Comparison of ENCODE assay signal across 18 cellular contexts in the genomic region with DNA sequence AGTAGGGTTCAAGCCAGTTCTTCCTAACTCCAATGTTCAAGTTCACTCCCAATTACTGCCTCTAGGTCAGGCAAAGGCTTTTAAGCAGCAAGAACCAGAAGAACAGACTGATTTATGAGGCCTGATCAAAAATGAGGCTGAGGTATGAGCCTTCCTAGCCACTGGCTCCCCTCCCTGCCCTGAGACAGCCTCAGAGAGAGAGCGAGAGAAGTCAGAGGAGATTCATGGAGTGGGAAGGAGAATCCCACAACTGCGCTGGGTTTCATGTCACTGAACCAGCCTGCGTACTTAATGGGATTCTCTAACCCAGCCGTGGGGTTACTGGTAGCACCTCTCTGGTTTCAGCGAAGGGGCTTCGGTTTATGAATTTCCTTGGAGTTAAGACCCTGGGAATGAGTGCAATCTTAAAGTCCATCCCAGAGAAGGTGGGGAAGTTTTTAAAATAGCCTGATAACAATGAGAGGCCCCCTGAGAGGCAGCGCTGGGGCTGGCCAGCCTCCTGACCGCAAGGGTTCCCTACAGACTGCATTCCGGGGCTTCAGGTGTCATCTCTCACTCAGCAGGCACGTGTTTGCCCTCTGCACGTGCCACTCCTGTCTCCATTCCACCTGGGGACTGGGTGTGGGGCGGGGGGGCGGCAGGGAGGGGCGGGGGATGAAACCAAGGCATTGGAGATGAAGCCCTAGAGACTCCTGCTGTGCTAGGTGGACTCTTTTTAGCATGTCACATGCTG. TPM values are rescaled to one million over a fixed set of nuclear protein-coding genes. Genes with fewer than 3 reads are reported as not detected.
DNase-seq lines count a peak whose midpoint lies in the region; ATAC-seq and TF ChIP-seq lines count a peak whose summit lies in the region.
"Had no signal": no experiment of that assay in that cellular context is flagged by ENCODE, and none has a peak within 500 bp of the region (broad histone marks: within the 10 kb centered on the region; RNA-seq: fewer than 3 reads in every experiment).

No MANE protein-coding gene starts in this region.

- H3K27ac ChIP-seq in neural progenitor cell (no peak overlapping the region), WERI-Rb-1 (no peak overlapping the region)
- H3K27ac ChIP-seq: prostate gland had no signal

- H3K4me3 Mint-ChIP-seq in neural progenitor cell: no peak overlapping the region
- H3K4me3 Mint-ChIP-seq: naive thymus-derived CD4-positive, alpha-beta T cell had no signal

- TF ChIP-seq CTCF in neural progenitor cell (IDR thresholded peaks at IDR 0.05): no peak
- TF ChIP-seq CTCF in WERI-Rb-1 (IDR thresholded peaks at IDR 0.05; ENCODE audit: low read depth, low read length): no peak

- peak overlapping the region; percentile 26 for H3K27ac Mint-ChIP-seq in neural progenitor cell

- H3K9me3 ChIP-seq in neural progenitor cell (ENCODE audit: low read depth) (no peaks in the 10 kb centered on the region), WERI-Rb-1 (ENCODE audit: severe bottlenecking) (no peaks in the 10 kb centered on the region)
- H3K9me3 ChIP-seq: prostate gland had no signal

- H3F3A ChIP-seq in neural progenitor cell (ENCODE audit: low read depth): no peaks in the 10 kb centered on the region

- H3K4me3 ChIP-seq in neural progenitor cell (no peak overlapping the region), WERI-Rb-1 (ENCODE audit: low read depth, low read length) (no peak overlapping the region)
- H3K4me3 ChIP-seq: prostate gland had no signal

- H3K27me3 Mint-ChIP-seq in neural progenitor cell (ENCODE audit: insufficient read depth, low read depth): peaks cover 10% of the 10 kb centered on the region

- no peaks in the 10 kb centered on the region for H3K79me2 ChIP-seq in neural progenitor cell (ENCODE audit: low read depth)

- H3K9me3 Mint-ChIP-seq in neural progenitor cell: no peaks in the 10 kb centered on the region

- no peaks in the 10 kb centered on the region for H4K20me1 ChIP-seq in neural progenitor cell (ENCODE audit: low read depth)

- no peaks in the 10 kb centered on the region for H3K36me3 ChIP-seq in neural progenitor cell
- no peaks in the 10 kb centered on the region for H3K36me3 ChIP-seq in WERI-Rb-1
- H3K36me3 ChIP-seq: prostate gland had no signal

- no peak overlapping the region for H3K9ac ChIP-seq in neural progenitor cell

- H3K27me3 ChIP-seq in neural progenitor cell (peaks cover 40% of the 10 kb centered on the region), WERI-Rb-1 (ENCODE audit: insufficient read depth, low read depth, severe bottlenecking) (no peaks in the 10 kb centered on the region)

- ATAC-seq in GM18520 (IDR thresholded peaks at IDR 0.05; ENCODE audit: unreplicated experiment): no peak
- ATAC-seq: activated CD4-positive, CD25-positive, alpha-beta regulatory T cell treated with anti-CD3 and anti-CD28 coated beads, Interleukin-2, amount 50 U/mL, for 24 hours; esophagus mucosa; naive thymus-derived CD4-positive, alpha-beta T cell had no signal

- peaks cover 8% of the 10 kb centered on the region for H3K4me1 ChIP-seq in neural progenitor cell
- H3K4me1 ChIP-seq: prostate gland had no signal

- H3K4me1 Mint-ChIP-seq in neural progenitor cell: peaks cover 10% of the 10 kb centered on the region

- H2AFZ ChIP-seq in neural progenitor cell (replicated peaks): no peak overlapping the region

- H3K36me3 Mint-ChIP-seq in neural progenitor cell: no peaks in the 10 kb centered on the region
- H3K36me3 Mint-ChIP-seq: naive thymus-derived CD4-positive, alpha-beta T cell had no signal

- peak overlapping the region; percentile 48 for H3K4me2 ChIP-seq in neural progenitor cell

- DNase-seq in ELF-1 (ENCODE audit: low read depth, low spot score) (peak; percentile 60), NCI-H187 treated with DMSO at 0.1 percent for 48 hours (lab: John Stamatoyannopoulos, UW) (peak; percentile 56), astrocyte of the hippocampus (ENCODE audit: low read depth, low spot score) (peak; percentile 37), neural progenitor cell (ENCODE audit: low spot score) (peak; percentile 18), mesenteric fat pad (ENCODE audit: low spot score) (no peak), WERI-Rb-1 (no peak)
- no peak for DNase-seq in stimulated activated CD4-positive, alpha-beta T cell treated with anti-CD3 and anti-CD28 coated beads, Interleukin-4, amount 100 ng/mL, for 1 hour
- DNase-seq: activated CD8-positive, alpha-beta memory T cell treated with anti-CD3 and anti-CD28 coated beads for 24 hours; GDM1; naive thymus-derived CD4-positive, alpha-beta T cell; NCI-H1694; NCI-H510A treated with DMSO at 0.1 percent for 48 hours; small intestine; substantia nigra had no signal

RNA-seq across cellular contexts. Expression of a gene that starts 6.1 kb away (rescaled TPM):
- total RNA-seq in neural progenitor cell (ENCODE audit: low replicate concordance) (not detected in 2 replicates), mesenteric fat pad (41.5 TPM)

Comparison
In these comparisons a context has a peak if more than half of its experiments do, and no peak if none do; other contexts are left out.
1. DNase-seq: peak in ELF-1 (single experiment), NCI-H187 treated with DMSO at 0.1 percent for 48 hours (single experiment), astrocyte of the hippocampus (single experiment) and neural progenitor cell (single experiment); none in mesenteric fat pad (single experiment), stimulated activated CD4-positive, alpha-beta T cell treated with anti-CD3 and anti-CD28 coated beads, Interleukin-4, amount 100 ng/mL, for 1 hour (single experiment) and WERI-Rb-1 (single experiment).
2. RNA of a gene that starts 6.1 kb away (total RNA-seq): 41.5 TPM in mesenteric fat pad (single experiment); not detected in neural progenitor cell; every median in the first group is over 10 times any median in the second.